ENCODE assay signal across 8 cellular contexts in genomic region chr10:67849331-67850011, GRCh38. TPM values are rescaled to one million over a fixed set of nuclear protein-coding genes. Genes with fewer than 3 reads are reported as not detected.
A peak's percentile ranks its signal among the peaks of the same experiment; 100 is the strongest.
DNase-seq lines count a peak whose midpoint lies in the region; ATAC-seq and TF ChIP-seq lines count a peak whose summit lies in the region.

No MANE protein-coding gene starts in this region.

- CTCF ChIA-PET in activated CD4-positive, alpha-beta T cell treated with anti-CD3 and anti-CD28 coated beads, Interleukin-2, amount 10 ng/mL, durations not matched to agents 7 days and 5 days (lab: Charles Lee), result interaction anchor here (0.7 kb wide), 3 partner anchors 29 to 356 kb away, joined by 3 read pairs; no protein-coding TSS in a partner anchor

- no peaks in the 10 kb centered on the region for H3K27me3 Mint-ChIP-seq in activated CD4-positive, alpha-beta T cell treated with anti-CD3 and anti-CD28 coated beads, Interleukin-2, amount 10 ng/mL, durations not matched to agents 7 days and 5 days
- no peaks in the 10 kb centered on the region for H3K27me3 Mint-ChIP-seq in dendritic cell treated with granulocyte-macrophage colony-stimulating factor and Interleukin-4, amounts not matched to agents 40 ng/mL and 50 ng/mL, for 4 days

- H3K4me2 ChIP-seq in BLaER1 treated with 17β-estradiol and CSF1 and Interleukin-3, amounts not matched to agents 10 nM and 100 nM, result peak overlapping the region; percentile 80 to 95 (median 89)

- H3K4me1 Mint-ChIP-seq in activated CD4-positive, alpha-beta T cell treated with anti-CD3 and anti-CD28 coated beads, Interleukin-2, amount 10 ng/mL, durations not matched to agents 7 days and 5 days, result peaks cover 13% of the 10 kb centered on the region
- peaks cover 6% of the 10 kb centered on the region for H3K4me1 Mint-ChIP-seq in dendritic cell treated with granulocyte-macrophage colony-stimulating factor and Interleukin-4, amounts not matched to agents 40 ng/mL and 50 ng/mL, for 4 days (ENCODE audit: low read depth)

- peak overlapping the region; percentile 84 for H3K4me3 Mint-ChIP-seq in activated CD4-positive, alpha-beta T cell treated with anti-CD3 and anti-CD28 coated beads, Interleukin-2, amount 10 ng/mL, durations not matched to agents 7 days and 5 days
- H3K4me3 Mint-ChIP-seq in dendritic cell treated with granulocyte-macrophage colony-stimulating factor and Interleukin-4, amounts not matched to agents 40 ng/mL and 50 ng/mL, for 4 days, result peak overlapping the region; percentile 80

- H3K4me3 ChIP-seq in BLaER1 treated with 17β-estradiol and CSF1 and Interleukin-3, amounts not matched to agents 10 nM and 100 nM, result peak overlapping the region; percentile 67 to 78 (median 70)
- peak overlapping the region; percentile 52 to 64 for H3K4me3 ChIP-seq in left lung

- peaks cover 6 to 29% (median 8%) of the 10 kb centered on the region in 10 experiments; a peak in 17 of 20 replicates for H3K4me1 ChIP-seq in BLaER1 treated with 17β-estradiol and CSF1 and Interleukin-3, amounts not matched to agents 10 nM and 100 nM
- H3K4me1 ChIP-seq in left lung, result peaks cover 0 to 8% of the 10 kb centered on the region in 2 donors

- peak overlapping the region; percentile 83 to 91 (median 89) for H3K9ac ChIP-seq in BLaER1 treated with 17β-estradiol and CSF1 and Interleukin-3, amounts not matched to agents 10 nM and 100 nM

- H3K36me3 Mint-ChIP-seq in activated CD4-positive, alpha-beta T cell treated with anti-CD3 and anti-CD28 coated beads, Interleukin-2, amount 10 ng/mL, durations not matched to agents 7 days and 5 days (ENCODE audit: low read depth), result peaks cover 4% of the 10 kb centered on the region
- peaks cover 7% of the 10 kb centered on the region for H3K36me3 Mint-ChIP-seq in dendritic cell treated with granulocyte-macrophage colony-stimulating factor and Interleukin-4, amounts not matched to agents 40 ng/mL and 50 ng/mL, for 4 days (ENCODE audit: low read depth)

- no peaks in the 10 kb centered on the region for H3K9me3 ChIP-seq in BLaER1 treated with 17β-estradiol and CSF1 and Interleukin-3, amounts not matched to agents 10 nM and 100 nM (replicated peaks in 1 of 11)
- no peaks in the 10 kb centered on the region for H3K9me3 ChIP-seq in left lung

- TF ChIP-seq CTCF in left lung (IDR thresholded peaks at IDR 0.05), result no peak

- POLR2A ChIA-PET in activated CD4-positive, alpha-beta T cell treated with anti-CD3 and anti-CD28 coated beads, Interleukin-2, amount 10 ng/mL, durations not matched to agents 7 days and 5 days (lab: Charles Lee), result interaction anchor here (0.6 kb wide), 1 partner anchor 217 kb away, joined by 4 read pairs; no protein-coding TSS in a partner anchor

- ATAC-seq in GM19328 (IDR thresholded peaks at IDR 0.05; ENCODE audit: unreplicated experiment) (peak; percentile 96), HG03469 (IDR thresholded peaks at IDR 0.05; ENCODE audit: unreplicated experiment) (peak; percentile 95), left lung (peak; percentile 99)

- intact Hi-C loops in dendritic cell treated with granulocyte-macrophage colony-stimulating factor and Interleukin-4, amounts not matched to agents 40 ng/mL and 50 ng/mL, for 4 days (cut with micrococcal nuclease), result loop anchor here (2.0 to 10.0 kb wide), 2 partner anchors 35 to 455 kb away; partner anchors contain the start of gene SIRT1
- intact Hi-C loops in left lung (cut with DNase I), result no loop called here

- H3K27ac Mint-ChIP-seq in activated CD4-positive, alpha-beta T cell treated with anti-CD3 and anti-CD28 coated beads, Interleukin-2, amount 10 ng/mL, durations not matched to agents 7 days and 5 days, result peak overlapping the region; percentile 93
- H3K27ac Mint-ChIP-seq in dendritic cell treated with granulocyte-macrophage colony-stimulating factor and Interleukin-4, amounts not matched to agents 40 ng/mL and 50 ng/mL, for 4 days, result peak overlapping the region; percentile 92

- no peaks in the 10 kb centered on the region for H3K9me3 Mint-ChIP-seq in activated CD4-positive, alpha-beta T cell treated with anti-CD3 and anti-CD28 coated beads, Interleukin-2, amount 10 ng/mL, durations not matched to agents 7 days and 5 days
- H3K9me3 Mint-ChIP-seq in dendritic cell treated with granulocyte-macrophage colony-stimulating factor and Interleukin-4, amounts not matched to agents 40 ng/mL and 50 ng/mL, for 4 days, result peaks cover 3% of the 10 kb centered on the region

- no peaks in the 10 kb centered on the region for H3K36me3 ChIP-seq in BLaER1 treated with 17β-estradiol and CSF1 and Interleukin-3, amounts not matched to agents 10 nM and 100 nM
- H3K36me3 ChIP-seq in left lung, result no peaks in the 10 kb centered on the region

- peak overlapping the region; percentile 83 to 95 (median 89) for H3K27ac ChIP-seq in BLaER1 treated with 17β-estradiol and CSF1 and Interleukin-3, amounts not matched to agents 10 nM and 100 nM
- H3K27ac ChIP-seq in left lung, result peak overlapping the region; percentile 90

- H4K20me1 ChIP-seq in BLaER1 treated with 17β-estradiol and CSF1 and Interleukin-3, amounts not matched to agents 10 nM and 100 nM, result no peaks in the 10 kb centered on the region

- no peaks in the 10 kb centered on the region for H3K27me3 ChIP-seq in BLaER1 treated with 17β-estradiol and CSF1 and Interleukin-3, amounts not matched to agents 10 nM and 100 nM
- H3K27me3 ChIP-seq in left lung, result no peaks in the 10 kb centered on the region

- peak; percentile 74 to 86 for DNase-seq in NCI-H526 (lab: John Stamatoyannopoulos, UW)
- peak; percentile 95 for DNase-seq in activated CD4-positive, alpha-beta T cell treated with anti-CD3 and anti-CD28 coated beads, Interleukin-2, amount 10 ng/mL, durations not matched to agents 7 days and 5 days
- peak; percentile 96 to 98 for DNase-seq in left lung
- DNase-seq in stimulated activated CD4-positive, alpha-beta T cell treated with anti-CD3 and anti-CD28 coated beads, Interleukin-2, amount 100 ng/mL, for 4 hours (ENCODE audit: low read depth), result peak; percentile 89

RNA-seq across cellular contexts. Expression of gene DNAJC12, which starts 11.5 kb away (rescaled TPM):
- 1 to 10 TPM in 1 of 2 experiments, under 1 TPM in 1; 0.79 to 1.9 TPM for total RNA-seq in activated CD4-positive, alpha-beta T cell treated with anti-CD3 and anti-CD28 coated beads, Interleukin-2, amount 10 ng/mL, durations not matched to agents 7 days and 5 days
- total RNA-seq in left lung, result 1 to 10 TPM; 2.4 to 3.3 TPM

RNA-seq across cellular contexts. Expression of gene SIRT1, which starts 35.0 kb away (rescaled TPM):
- total RNA-seq in activated CD4-positive, alpha-beta T cell treated with anti-CD3 and anti-CD28 coated beads, Interleukin-2, amount 10 ng/mL, durations not matched to agents 7 days and 5 days, result 10 to 100 TPM; 21.9 to 25.8 TPM
- 10 to 100 TPM; 17.5 to 17.8 TPM for total RNA-seq in left lung

Comparison
In these comparisons a context has a peak if more than half of its experiments do, and no peak if none do; other contexts are left out.
1. Peak in every context shown above with its lines: DNase-seq, ATAC-seq, H3K4me3 ChIP-seq and H3K27ac ChIP-seq.